ENCODE assay signal across 21 cellular contexts in the genomic region with DNA sequence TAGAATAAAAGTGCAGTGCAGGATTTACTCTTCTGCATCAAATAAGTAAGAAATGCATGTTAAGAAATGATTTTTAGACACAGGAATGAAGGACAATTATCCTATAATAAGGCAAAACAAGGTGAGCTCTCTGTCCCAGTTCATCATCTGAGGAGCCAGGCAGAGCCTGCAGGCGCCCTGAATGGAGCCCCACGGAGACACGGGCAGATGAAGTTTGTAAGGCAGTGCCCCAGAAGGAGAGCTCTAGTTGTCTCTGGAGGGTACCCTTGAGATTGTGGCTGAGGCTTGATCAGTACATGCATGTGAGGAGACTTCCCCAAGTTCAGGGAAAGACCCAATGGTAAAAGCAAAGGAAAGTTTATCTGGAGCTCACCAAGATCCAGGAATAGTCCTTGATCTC.
"Had no signal": no experiment of that assay in that cellular context is flagged by ENCODE, and none has a peak within 500 bp of the region (broad histone marks: within the 10 kb centered on the region; RNA-seq: fewer than 3 reads in every experiment).

No MANE protein-coding gene starts in this region.

- DNase-seq: effector memory CD4-positive, alpha-beta T cell; foreskin fibroblast; glutamatergic neuron; hypothalamus; kidney glomerular epithelial cell; mesenchymal stem cell; nephron progenitor cell; occipital lobe; right cardiac atrium; SIG-M5; stimulated activated CD4-positive, alpha-beta T cell treated with anti-CD3 and anti-CD28 coated beads, Interleukin-15, amount 100 ng/mL, for 24 hours; stimulated activated CD4-positive, alpha-beta T cell treated with anti-CD3 and anti-CD28 coated beads, Interleukin-4, amount 100 ng/mL, for 1 hour; stimulated activated naive B cell treated with anti-CD40 and anti-IgM and Interleukin-4, amounts not matched to agents 10 μg/mL and 1 μg/mL and 100 μg/mL, for 72 hours; substantia nigra had no signal

- H3K27ac Mint-ChIP-seq: brain; stimulated activated naive B cell treated with anti-CD40 and anti-IgM and Interleukin-4, amounts not matched to agents 10 μg/mL and 1 μg/mL and 100 μg/mL, for 72 hours had no signal

- H3K36me3 ChIP-seq: prostate gland, tibial nerve, vagina had no signal

- H3K27me3 ChIP-seq: tibial nerve, vagina had no signal

- H3K27ac ChIP-seq: prostate gland, skin epidermis, tibial nerve, vagina had no signal

- H3K9me3 ChIP-seq: prostate gland, tibial nerve, vagina had no signal

- H3K4me1 ChIP-seq: prostate gland, vagina had no signal

- H3K27me3 Mint-ChIP-seq: central memory CD8-positive, alpha-beta T cell had no signal

- H3K4me3 Mint-ChIP-seq: brain; central memory CD8-positive, alpha-beta T cell; nephron progenitor cell; stimulated activated naive B cell treated with anti-CD40 and anti-IgM and Interleukin-4, amounts not matched to agents 10 μg/mL and 1 μg/mL and 100 μg/mL, for 72 hours had no signal

- H3K4me1 Mint-ChIP-seq: brain had no signal

- ATAC-seq: activated CD4-positive, CD25-positive, alpha-beta regulatory T cell treated with anti-CD3 and anti-CD28 coated beads, Interleukin-2, amount 50 U/mL, for 24 hours; right cardiac atrium; stimulated activated naive B cell treated with anti-CD40 and anti-IgM and Interleukin-4, amounts not matched to agents 10 μg/mL and 1 μg/mL and 100 μg/mL, for 72 hours had no signal

- H3K4me3 ChIP-seq: prostate gland, skin epidermis, tibial nerve, vagina had no signal

- H3K9me3 Mint-ChIP-seq: central memory CD8-positive, alpha-beta T cell; nephron progenitor cell had no signal

- H3K36me3 Mint-ChIP-seq: brain; stimulated activated naive B cell treated with anti-CD40 and anti-IgM and Interleukin-4, amounts not matched to agents 10 μg/mL and 1 μg/mL and 100 μg/mL, for 72 hours had no signal
